1 cellular context compared by ENCODE assay signal in genomic region chr3:99753268-99753975, GRCh38.
TF ChIP-seq lines count a peak whose summit lies in the region.

No MANE protein-coding gene starts in this region.

TF ChIP-seq in WTC11, 78 proteins besides CTCF, POLR2A, EP300 and RAD21 (continued from another document):
- TF ChIP-seq ARID4B (CRISPR knock-in tag; IDR thresholded peaks at IDR 0.05; ENCODE audit: borderline replicate concordance) = no peak
- no peak for TF ChIP-seq ATF3 (CRISPR knock-in tag; conservative IDR thresholded peaks at IDR 0.05)
- no peak for TF ChIP-seq ZSCAN18 (CRISPR knock-in tag; IDR thresholded peaks at IDR 0.05)
- no peak for TF ChIP-seq SMAD4 (CRISPR knock-in tag; IDR thresholded peaks at IDR 0.05)
- TF ChIP-seq JAZF1 (CRISPR knock-in tag; IDR thresholded peaks at IDR 0.05) = no peak
- TF ChIP-seq ZNF396 (CRISPR knock-in tag; IDR thresholded peaks at IDR 0.05; ENCODE audit: borderline replicate concordance) = no peak
- TF ChIP-seq NFE2L1 (CRISPR knock-in tag; IDR thresholded peaks at IDR 0.05) = no peak
- TF ChIP-seq EMX1 (CRISPR knock-in tag; IDR thresholded peaks at IDR 0.05) = no peak
- TF ChIP-seq ZNF317 (CRISPR knock-in tag; IDR thresholded peaks at IDR 0.05; ENCODE audit: borderline replicate concordance, low read depth) = no peak
- TF ChIP-seq ATF2 (CRISPR knock-in tag; IDR thresholded peaks at IDR 0.05; ENCODE audit: borderline replicate concordance, low read depth) = no peak
